24 cellular contexts compared by ENCODE assay signal in the genomic region with DNA sequence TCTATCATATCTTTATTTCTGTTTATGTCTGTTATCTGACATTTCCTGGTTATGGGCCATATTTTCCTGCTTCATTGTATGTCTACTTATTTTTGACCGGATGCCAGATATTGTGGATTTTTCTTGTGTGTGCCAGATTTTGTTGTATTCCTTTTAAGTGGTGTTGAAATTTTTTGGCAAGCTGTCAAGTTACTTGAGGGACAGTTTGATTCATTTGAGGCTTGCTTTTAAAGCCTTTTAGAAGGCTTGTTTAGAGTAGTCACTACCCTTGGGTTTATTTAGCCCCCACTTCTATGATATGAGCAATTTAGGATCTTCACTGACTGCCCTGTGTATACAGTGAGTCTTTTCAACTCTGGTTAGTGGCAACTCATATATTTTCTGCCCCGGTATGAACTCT. TPM values are rescaled to one million over a fixed set of nuclear protein-coding genes. Genes with fewer than 3 reads are reported as not detected.
DNase-seq lines count a peak whose midpoint lies in the region; ATAC-seq, FAIRE-seq and TF ChIP-seq lines count a peak whose summit lies in the region.
"Had no signal": no experiment of that assay in that cellular context is flagged by ENCODE, and none has a peak within 500 bp of the region (broad histone marks: within the 10 kb centered on the region; RNA-seq: fewer than 3 reads in every experiment).

No MANE protein-coding gene starts in this region.

- H3K79me2 ChIP-seq in endothelial cell of umbilical vein (ENCODE audit: control insufficient read depth, insufficient read depth, low read length) = no peaks in the 10 kb centered on the region
- H3K79me2 ChIP-seq: parathyroid adenoma had no signal

- BruUV-seq in endothelial cell of umbilical vein (replicated peaks; lab: Mats Ljungman, UMichigan) = no TSS peak

- intact Hi-C loops in endothelial cell of umbilical vein (cut with micrococcal nuclease) (loop anchor here (5.0 kb wide), 1 partner anchor 152 kb away; no protein-coding TSS in a partner anchor), pancreas (cut with DNase I) (no loop called here)

- no peaks in the 10 kb centered on the region for H3K27me3 ChIP-seq in endothelial cell of umbilical vein (ENCODE audit: control insufficient read depth in 2 of 2, insufficient read depth in 2 of 2, low read length in 2 of 2)
- H3K27me3 ChIP-seq in pancreas = peaks cover 0 to 5% (median 0%) of the 10 kb centered on the region in 4 donors
- H3K27me3 ChIP-seq: sigmoid colon had no signal

- no peak overlapping the region for H3K9ac ChIP-seq in endothelial cell of umbilical vein (replicated peaks; ENCODE audit: extremely low read depth, insufficient read depth, low read length)
- H3K9ac ChIP-seq: parathyroid adenoma had no signal

- no peak overlapping the region for H2AFZ ChIP-seq in endothelial cell of umbilical vein (ENCODE audit: low read depth, low read length)
- H2AFZ ChIP-seq: parathyroid adenoma had no signal

- no peak overlapping the region for H3K27ac ChIP-seq in RWPE1
- no peak overlapping the region for H3K27ac ChIP-seq in endothelial cell of umbilical vein (ENCODE audit: insufficient read depth, low read depth, low read length)
- H3K27ac ChIP-seq in pancreas = no peak overlapping the region
- H3K27ac ChIP-seq: parathyroid adenoma, sigmoid colon, thoracic aorta had no signal

- no peak overlapping the region for H3K4me3 ChIP-seq in endothelial cell of umbilical vein (replicated peaks in 1 of 3; ENCODE audit: insufficient read depth in 1 of 3, low read depth in 1 of 3, low read length in 3 of 3)
- no peak overlapping the region for H3K4me3 ChIP-seq in pancreas
- H3K4me3 ChIP-seq: K562, sigmoid colon, thoracic aorta had no signal

- no peaks in the 10 kb centered on the region for H3K9me3 ChIP-seq in endothelial cell of umbilical vein (replicated peaks; ENCODE audit: control insufficient read depth, insufficient read depth, low read length)
- no peaks in the 10 kb centered on the region for H3K9me3 ChIP-seq in pancreas
- H3K9me3 ChIP-seq: sigmoid colon, thoracic aorta had no signal

- TF ChIP-seq CTCF in RWPE1 (conservative IDR thresholded peaks at IDR 0.05; ENCODE audit: low read depth) = no peak
- no peak for TF ChIP-seq CTCF in endothelial cell of umbilical vein (IDR thresholded peaks at IDR 0.05; ENCODE audit: extremely low read depth in 1 of 2, insufficient read depth in 1 of 2, low read depth in 1 of 2, low read length in 2 of 2)
- TF ChIP-seq CTCF in pancreas (IDR thresholded peaks at IDR 0.05) = no peak

- no peaks in the 10 kb centered on the region for H3K4me1 ChIP-seq in endothelial cell of umbilical vein (ENCODE audit: control insufficient read depth, extremely low read depth, insufficient read depth, low read length)
- H3K4me1 ChIP-seq in pancreas = no peaks in the 10 kb centered on the region
- H3K4me1 ChIP-seq: parathyroid adenoma, sigmoid colon had no signal

- DNase-seq in HCEC 1CT (peak; percentile 71), RWPE1 (ENCODE audit: low spot score) (peak; percentile 3), endothelial cell of umbilical vein (ENCODE audit: low read depth, low spot score) (peak; percentile 82), pancreas (peak in 1 of 6 donors; percentile 14), hypothalamus (lab: John Stamatoyannopoulos, UW) (no peak), NCI-H1694 (lab: John Stamatoyannopoulos, UW) (no peak)
- DNase-seq: activated naive CD4-positive, alpha-beta T cell treated with anti-CD3 and anti-CD28 coated beads, Interleukin-2, amount 10 ng/mL, durations not matched to agents 7 days and 5 days; activated T-cell treated with anti-CD3 and anti-CD28 coated beads, Interleukin-2, amount 50 U/mL, for 48 hours; aorta; CD4-positive, CD25-positive, alpha-beta regulatory T cell; MV-4-11; NCI-H1930; RPMI8226; sigmoid colon; stimulated activated CD4-positive, alpha-beta T cell treated with anti-CD3 and anti-CD28 coated beads, Interleukin-1b, Interleukin-23, amount 100 ng/mL, for 48 hours had no signal

- dilution Hi-C loops in endothelial cell of umbilical vein (cut with MboI; ENCODE audit: extremely low pct_ligation_motif_present, low sequenced_read_pairs) = no loop called here

- CTCF ChIA-PET in RWPE1 (lab: Yijun Ruan, JAX) = no interaction called here
- CTCF ChIA-PET in endothelial cell of umbilical vein (lab: Charles Lee) = no interaction called here

- no peaks in the 10 kb centered on the region for H4K20me1 ChIP-seq in endothelial cell of umbilical vein (replicated peaks; ENCODE audit: control insufficient read depth, extremely low read depth, insufficient read depth, low read length)

- ATAC-seq in pancreas (peak; percentile 17 to 53 (median 50)), GM21529 (IDR thresholded peaks at IDR 0.05; ENCODE audit: unreplicated experiment) (no peak)
- ATAC-seq: activated CD4-positive, CD25-positive, alpha-beta regulatory T cell treated with anti-CD3 and anti-CD28 coated beads, Interleukin-2, amount 50 U/mL, for 24 hours; K562; left lobe of liver; natural killer cell treated with Interleukin-12 subunit alpha and Interleukin-12 subunit beta and Interleukin-15 and Interleukin-18, amount 100 ng/mL, for 72 hours; stimulated activated memory B cell treated with anti-CD40 and anti-IgM and Interleukin-4, amounts not matched to agents 10 μg/mL and 1 μg/mL and 100 μg/mL, for 72 hours had no signal

- no peaks in the 10 kb centered on the region for H3K9me1 ChIP-seq in endothelial cell of umbilical vein (replicated peaks; ENCODE audit: control insufficient read depth, extremely low read depth, insufficient read depth, low read length)

- no peak for TF ChIP-seq POLR2A in endothelial cell of umbilical vein (IDR thresholded peaks at IDR 0.05; ENCODE audit: low read depth, low read length)

- no peak overlapping the region for H3K4me2 ChIP-seq in endothelial cell of umbilical vein (ENCODE audit: insufficient read depth, low read length)

- no peaks in the 10 kb centered on the region for H3K36me3 ChIP-seq in endothelial cell of umbilical vein (ENCODE audit: control insufficient read depth in 2 of 2, extremely low read depth in 1 of 2, insufficient read depth in 2 of 2, low read length in 2 of 2)
- no peaks in the 10 kb centered on the region for H3K36me3 ChIP-seq in pancreas
- H3K36me3 ChIP-seq: sigmoid colon, thoracic aorta had no signal

- POLR2A ChIA-PET in RWPE1 (lab: Yijun Ruan, JAX; ENCODE audit: low non-redundant PET) = no interaction called here
- POLR2A ChIA-PET in endothelial cell of umbilical vein (lab: Charles Lee) = no interaction called here

- peak; percentile 24 for FAIRE-seq in endothelial cell of umbilical vein (lab: Jason Lieb, UNC)
- no peak for FAIRE-seq in pancreas (lab: Jason Lieb, UNC)
- FAIRE-seq: K562 had no signal

- WGBS in pancreas, 2 donors = 13 to 16% methylated on average over 2 of the region's 2 CpGs

TF ChIP-seq in endothelial cell of umbilical vein, 7 proteins besides CTCF, POLR2A, EP300 and RAD21:
- TF ChIP-seq EZH2 (IDR thresholded peaks at IDR 0.05; ENCODE audit: borderline replicate concordance, low read depth, low read length, severe bottlenecking) = no peak
- TF ChIP-seq GATA2 (IDR thresholded peaks at IDR 0.05; ENCODE audit: insufficient read depth, insufficient read length, low read depth, low read length) = no peak
- no peak for TF ChIP-seq FOS (IDR thresholded peaks at IDR 0.05; ENCODE audit: borderline replicate concordance, insufficient read depth, low read length)
- TF ChIP-seq, protein P1, sequence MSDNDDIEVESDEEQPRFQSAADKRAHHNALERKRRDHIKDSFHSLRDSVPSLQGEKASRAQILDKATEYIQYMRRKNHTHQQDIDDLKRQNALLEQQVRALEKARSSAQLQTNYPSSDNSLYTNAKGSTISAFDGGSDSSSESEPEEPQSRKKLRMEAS (IDR thresholded peaks at IDR 0.05; ENCODE audit: insufficient read depth, insufficient read length) = no peak
- no peak for TF ChIP-seq MYC (IDR thresholded peaks at IDR 0.05; ENCODE audit: low read depth, low read length)
- TF ChIP-seq POLR2AphosphoS5 (IDR thresholded peaks at IDR 0.05; ENCODE audit: insufficient read depth, low read depth, low read length) = no peak
- TF ChIP-seq JUN (IDR thresholded peaks at IDR 0.05; ENCODE audit: borderline replicate concordance, insufficient read depth, insufficient read length, low read depth) = no peak
TF ChIP-seq in endothelial cell of umbilical vein: peak in this region for 0.

RNA-seq across cellular contexts. Expression of a gene that starts 29.2 kb away (rescaled TPM):
- total RNA-seq in endothelial cell of umbilical vein (not detected in 2 replicates), pancreas (not detected)
- polyA plus RNA-seq in endothelial cell of umbilical vein (not detected in 2 replicates), pancreas (under 1 TPM in 1 of 2 donors, not detected in 1; 0.02 TPM)
- not detected in 2 replicates for polyA plus RNA-seq in endothelial cell of umbilical vein (2011; cell fraction: cytosol; rRNA removed)
- polyA plus RNA-seq in endothelial cell of umbilical vein (2011; cell fraction: nucleus; rRNA removed) = not detected in 2 replicates
- not detected in 2 replicates for polyA plus RNA-seq in endothelial cell of umbilical vein (2012)
- not detected in 2 replicates for polyA minus RNA-seq in endothelial cell of umbilical vein
- polyA minus RNA-seq in endothelial cell of umbilical vein (2011; cell fraction: cytosol; rRNA and poly(A)+ RNA removed) = not detected
- polyA minus RNA-seq in endothelial cell of umbilical vein (2011; cell fraction: nucleus; rRNA and poly(A)+ RNA removed) = not detected in 2 replicates
- total RNA-seq: CD4-positive, CD25-positive, alpha-beta regulatory T cell; K562; left lobe of liver; mesothelial cell of epicardium; natural killer cell treated with Interleukin-12 subunit alpha and Interleukin-12 subunit beta and Interleukin-15 and Interleukin-18, amount 100 ng/mL, for 72 hours had no signal
- polyA plus RNA-seq: CD4-positive, CD25-positive, alpha-beta regulatory T cell; K562 had no signal

Comparison
In these comparisons a context has a peak if more than half of its experiments do, and no peak if none do; other contexts are left out.
1. DNase-seq: peak in HCEC 1CT (single experiment), RWPE1 (single experiment) and endothelial cell of umbilical vein (single experiment); none in hypothalamus (0 of 51) and NCI-H1694 (single experiment).